19 cellular contexts compared by ENCODE assay signal in the genomic region with DNA sequence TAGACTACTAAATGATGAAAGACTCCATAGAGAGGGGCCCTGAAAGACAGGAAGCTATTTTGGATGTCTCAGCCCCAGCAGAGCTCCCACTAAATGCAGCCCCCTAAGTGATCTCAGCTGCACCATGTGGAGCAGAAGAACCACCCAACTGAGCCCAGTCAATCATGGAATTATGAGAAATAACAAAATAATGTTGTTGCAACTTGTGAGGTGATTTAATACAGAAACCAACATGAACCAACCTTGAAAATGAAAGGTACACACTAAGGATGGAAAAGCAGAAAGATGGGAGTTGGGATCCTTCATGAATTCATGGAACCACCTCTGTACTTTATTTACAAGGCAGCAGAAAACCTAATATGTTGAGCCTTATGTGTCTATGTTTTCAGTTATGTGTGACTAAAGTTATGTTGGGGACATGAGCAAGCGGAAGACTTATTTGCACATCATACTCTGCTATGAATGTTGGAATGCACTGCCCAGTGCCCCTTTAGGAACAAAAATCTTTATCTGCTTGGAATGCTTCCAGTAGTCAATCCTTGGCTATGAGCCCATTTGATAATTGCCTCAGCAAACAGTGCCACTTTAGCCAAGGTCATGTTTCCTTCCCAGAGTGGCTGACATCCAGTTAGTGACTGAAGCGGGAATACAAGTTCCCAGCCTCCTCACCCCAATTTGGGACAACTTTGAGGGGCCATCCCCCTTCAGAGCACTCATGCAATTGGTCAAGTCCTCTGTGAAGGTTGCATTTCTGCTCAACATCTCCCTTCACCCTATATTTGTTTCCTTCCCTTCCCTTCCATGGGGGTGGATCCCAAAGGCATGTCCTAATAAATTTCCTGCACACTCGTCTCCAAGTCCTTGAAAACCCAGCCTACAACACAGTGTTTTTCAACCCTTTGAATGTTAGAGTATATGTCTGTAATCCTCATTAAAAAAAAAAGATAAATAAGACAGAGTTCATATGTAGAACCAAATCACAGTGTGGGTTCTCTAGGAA. TPM values are rescaled to one million over a fixed set of nuclear protein-coding genes. Genes with fewer than 3 reads are reported as not detected.
DNase-seq lines count a peak whose midpoint lies in the region; ATAC-seq and TF ChIP-seq lines count a peak whose summit lies in the region.
"Had no signal": no experiment of that assay in that cellular context is flagged by ENCODE, and none has a peak within 500 bp of the region (broad histone marks: within the 10 kb centered on the region; RNA-seq: fewer than 3 reads in every experiment).

No MANE protein-coding gene starts in this region.

- no peak overlapping the region for H3K4me2 ChIP-seq in GM23338

- H3K27ac ChIP-seq in GM23338 (ENCODE audit: low read depth) = no peak overlapping the region

- H3K9me3 Mint-ChIP-seq in GM23338 = peaks cover 17% of the 10 kb centered on the region

- no peaks in the 10 kb centered on the region for H3F3A ChIP-seq in GM23338 (replicated peaks; ENCODE audit: low read depth)

- no peaks in the 10 kb centered on the region for H3K79me2 ChIP-seq in GM23338 (replicated peaks; ENCODE audit: insufficient read depth)

- H3K36me3 ChIP-seq in GM23338 (ENCODE audit: insufficient read depth) = no peaks in the 10 kb centered on the region
- H3K36me3 ChIP-seq: BE2C had no signal

- peaks cover 6% of the 10 kb centered on the region for H3K27me3 Mint-ChIP-seq in GM23338 (ENCODE audit: insufficient read depth, low read depth, poor library complexity)
- H3K27me3 Mint-ChIP-seq: CD4-positive, alpha-beta memory T cell had no signal

- H3K36me3 Mint-ChIP-seq in GM23338 (ENCODE audit: low read depth) = peaks cover 38% of the 10 kb centered on the region

- ATAC-seq in GM23338 (no peak), left lobe of liver (peak; percentile 64), HG02763 (IDR thresholded peaks at IDR 0.05; ENCODE audit: unreplicated experiment) (no peak), HG03025 (IDR thresholded peaks at IDR 0.05; ENCODE audit: low FRiP score, unreplicated experiment) (no peak), GM18502 (IDR thresholded peaks at IDR 0.05; ENCODE audit: poor library complexity, unreplicated experiment) (no peak)
- ATAC-seq: SK-N-SH treated with all-trans-retinoic acid at 6 μM for 48 hours had no signal

- no peak overlapping the region for H3K4me3 Mint-ChIP-seq in GM23338
- H3K4me3 Mint-ChIP-seq: CD4-positive, alpha-beta memory T cell had no signal

- H3K27me3 ChIP-seq in GM23338 (ENCODE audit: insufficient read depth) = no peaks in the 10 kb centered on the region
- H3K27me3 ChIP-seq: BE2C had no signal

- H3K4me1 ChIP-seq in GM23338 (ENCODE audit: insufficient read depth) = peaks cover 7% of the 10 kb centered on the region
- H3K4me1 ChIP-seq: BE2C had no signal

- H3K27ac Mint-ChIP-seq in GM23338 = no peak overlapping the region
- H3K27ac Mint-ChIP-seq: CD4-positive, alpha-beta memory T cell had no signal

- H2AFZ ChIP-seq in GM23338 = no peak overlapping the region

- DNase-seq in DMS79 treated with DMSO at 0.1 percent for 48 hours (lab: John Stamatoyannopoulos, UW) (peak; percentile 11), DMS79 (lab: John Stamatoyannopoulos, UW) (no peak), GM23338 (ENCODE audit: low spot score) (no peak), NCI-H2196 (lab: John Stamatoyannopoulos, UW; ENCODE audit: unreplicated experiment) (peak; percentile 60), left lobe of liver (ENCODE audit: low spot score) (peak; percentile 56)
- DNase-seq: 8988T; BE2C; CD4-positive, alpha-beta memory T cell; H7; NCI-H1694; OCI-M1; SHP77 treated with DMSO at 0.1 percent for 48 hours had no signal

- H3K4me3 ChIP-seq in GM23338 = no peak overlapping the region

- TF ChIP-seq CTCF in GM23338 (conservative IDR thresholded peaks at IDR 0.05; ENCODE audit: low read depth in 2 of 2) = no peak

- no peaks in the 10 kb centered on the region for H3K9me2 ChIP-seq in GM23338 (ENCODE audit: insufficient read depth)

- no peaks in the 10 kb centered on the region for H4K20me1 ChIP-seq in GM23338 (replicated peaks; ENCODE audit: insufficient read depth)

- H3K4me1 Mint-ChIP-seq in GM23338 = peaks cover 19% of the 10 kb centered on the region
- H3K4me1 Mint-ChIP-seq: CD4-positive, alpha-beta memory T cell had no signal

TF ChIP-seq in GM23338, 12 proteins besides CTCF, POLR2A, EP300 and RAD21 (continues in another document):
- TF ChIP-seq POLR2AphosphoS5 (IDR thresholded peaks at IDR 0.05; ENCODE audit: low read depth) = no peak
- TF ChIP-seq EZH2phosphoT487 (IDR thresholded peaks at IDR 0.05; ENCODE audit: unreplicated experiment) = no peak
- TF ChIP-seq ZNF331 (CRISPR knock-in tag; IDR thresholded peaks at IDR 0.05; ENCODE audit: low read depth) = peak; percentile 89
- TF ChIP-seq, protein P1, sequence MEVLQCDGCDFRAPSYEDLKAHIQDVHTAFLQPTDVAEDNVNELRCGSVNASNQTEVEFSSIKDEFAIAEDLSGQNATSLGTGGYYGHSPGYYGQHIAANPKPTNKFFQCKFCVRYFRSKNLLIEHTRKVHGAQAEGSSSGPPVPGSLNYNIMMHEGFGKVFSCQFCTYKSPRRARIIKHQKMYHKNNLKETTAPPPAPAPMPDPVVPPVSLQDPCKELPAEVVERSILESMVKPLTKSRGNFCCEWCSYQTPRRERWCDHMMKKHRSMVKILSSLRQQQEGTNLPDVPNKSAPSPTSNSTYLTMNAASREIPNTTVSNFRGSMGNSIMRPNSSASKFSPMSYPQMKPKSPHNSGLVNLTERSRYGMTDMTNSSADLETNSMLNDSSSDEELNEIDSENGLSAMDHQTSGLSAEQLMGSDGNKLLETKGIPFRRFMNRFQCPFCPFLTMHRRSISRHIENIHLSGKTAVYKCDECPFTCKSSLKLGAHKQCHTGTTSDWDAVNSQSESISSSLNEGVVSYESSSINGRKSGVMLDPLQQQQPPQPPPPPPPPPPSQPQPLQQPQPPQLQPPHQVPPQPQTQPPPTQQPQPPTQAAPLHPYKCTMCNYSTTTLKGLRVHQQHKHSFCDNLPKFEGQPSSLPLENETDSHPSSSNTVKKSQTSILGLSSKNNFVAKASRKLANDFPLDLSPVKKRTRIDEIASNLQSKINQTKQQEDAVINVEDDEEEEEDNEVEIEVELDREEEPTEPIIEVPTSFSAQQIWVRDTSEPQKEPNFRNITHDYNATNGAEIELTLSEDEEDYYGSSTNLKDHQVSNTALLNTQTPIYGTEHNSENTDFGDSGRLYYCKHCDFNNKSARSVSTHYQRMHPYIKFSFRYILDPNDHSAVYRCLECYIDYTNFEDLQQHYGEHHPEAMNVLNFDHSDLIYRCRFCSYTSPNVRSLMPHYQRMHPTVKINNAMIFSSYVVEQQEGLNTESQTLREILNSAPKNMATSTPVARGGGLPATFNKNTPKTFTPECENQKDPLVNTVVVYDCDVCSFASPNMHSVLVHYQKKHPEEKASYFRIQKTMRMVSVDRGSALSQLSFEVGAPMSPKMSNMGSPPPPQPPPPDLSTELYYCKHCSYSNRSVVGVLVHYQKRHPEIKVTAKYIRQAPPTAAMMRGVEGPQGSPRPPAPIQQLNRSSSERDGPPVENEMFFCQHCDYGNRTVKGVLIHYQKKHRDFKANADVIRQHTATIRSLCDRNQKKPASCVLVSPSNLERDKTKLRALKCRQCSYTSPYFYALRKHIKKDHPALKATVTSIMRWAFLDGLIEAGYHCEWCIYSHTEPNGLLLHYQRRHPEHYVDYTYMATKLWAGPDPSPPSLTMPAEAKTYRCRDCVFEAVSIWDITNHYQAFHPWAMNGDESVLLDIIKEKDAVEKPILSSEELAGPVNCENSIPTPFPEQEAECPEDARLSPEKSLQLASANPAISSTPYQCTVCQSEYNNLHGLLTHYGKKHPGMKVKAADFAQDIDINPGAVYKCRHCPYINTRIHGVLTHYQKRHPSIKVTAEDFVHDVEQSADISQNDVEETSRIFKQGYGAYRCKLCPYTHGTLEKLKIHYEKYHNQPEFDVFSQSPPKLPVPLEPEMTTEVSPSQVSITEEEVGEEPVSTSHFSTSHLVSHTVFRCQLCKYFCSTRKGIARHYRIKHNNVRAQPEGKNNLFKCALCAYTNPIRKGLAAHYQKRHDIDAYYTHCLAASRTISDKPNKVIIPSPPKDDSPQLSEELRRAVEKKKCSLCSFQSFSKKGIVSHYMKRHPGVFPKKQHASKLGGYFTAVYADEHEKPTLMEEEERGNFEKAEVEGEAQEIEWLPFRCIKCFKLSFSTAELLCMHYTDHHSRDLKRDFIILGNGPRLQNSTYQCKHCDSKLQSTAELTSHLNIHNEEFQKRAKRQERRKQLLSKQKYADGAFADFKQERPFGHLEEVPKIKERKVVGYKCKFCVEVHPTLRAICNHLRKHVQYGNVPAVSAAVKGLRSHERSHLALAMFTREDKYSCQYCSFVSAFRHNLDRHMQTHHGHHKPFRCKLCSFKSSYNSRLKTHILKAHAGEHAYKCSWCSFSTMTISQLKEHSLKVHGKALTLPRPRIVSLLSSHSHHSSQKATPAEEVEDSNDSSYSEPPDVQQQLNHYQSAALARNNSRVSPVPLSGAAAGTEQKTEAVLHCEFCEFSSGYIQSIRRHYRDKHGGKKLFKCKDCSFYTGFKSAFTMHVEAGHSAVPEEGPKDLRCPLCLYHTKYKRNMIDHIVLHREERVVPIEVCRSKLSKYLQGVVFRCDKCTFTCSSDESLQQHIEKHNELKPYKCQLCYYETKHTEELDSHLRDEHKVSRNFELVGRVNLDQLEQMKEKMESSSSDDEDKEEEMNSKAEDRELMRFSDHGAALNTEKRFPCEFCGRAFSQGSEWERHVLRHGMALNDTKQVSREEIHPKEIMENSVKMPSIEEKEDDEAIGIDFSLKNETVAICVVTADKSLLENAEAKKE (CRISPR knock-in tag; IDR thresholded peaks at IDR 0.05) = no peak

RNA-seq across cellular contexts. Expression of gene TP53RK, which starts 18.4 kb away (rescaled TPM):
- 24.3 and 26.0 TPM in 2 replicates for total RNA-seq in GM23338 (2014; rRNA removed; shearing (Covaris generic))
- 23.1 and 24.2 TPM in 2 replicates for polyA plus RNA-seq in GM23338 (2016; fragmentation: Nextera tagmentation; extraction: Ambion mirVana)
- total RNA-seq in left lobe of liver = 3.2 TPM

RNA-seq across cellular contexts. Expression of gene SLC13A3, which starts 19.6 kb away (rescaled TPM):
- 8.6 and 9.3 TPM in 2 replicates for total RNA-seq in GM23338 (2014; rRNA removed; shearing (Covaris generic))
- 7.2 and 9.1 TPM in 2 replicates for polyA plus RNA-seq in GM23338 (2016; fragmentation: Nextera tagmentation; extraction: Ambion mirVana)
- 7.1 TPM for total RNA-seq in left lobe of liver
- total RNA-seq: HT-29, NCI-H460 had no signal
- polyA plus RNA-seq: CD4-positive, alpha-beta memory T cell had no signal

RNA-seq across cellular contexts. Expression of gene SLC2A10, which starts 38.6 kb away (rescaled TPM):
- total RNA-seq in GM23338 (2014; rRNA removed; shearing (Covaris generic)) = 7.9 and 14.6 TPM in 2 replicates
- 4.3 and 4.9 TPM in 2 replicates for polyA plus RNA-seq in GM23338 (2016; fragmentation: Nextera tagmentation; extraction: Ambion mirVana)
- 44.8 TPM for total RNA-seq in left lobe of liver
- total RNA-seq: CD4-positive, alpha-beta memory T cell; T-helper 1 cell treated with Interleukin-12 subunit alpha and Interleukin-12 subunit beta and Interleukin-4 antibody, amounts not matched to agents 30 ng/mL and 1 ng/mL, for 36 hours had no signal
- polyA plus RNA-seq: CD4-positive, alpha-beta memory T cell had no signal

Comparison
In these comparisons a context has a peak if more than half of its experiments do, and no peak if none do; other contexts are left out.
1. DNase-seq: peak in DMS79 treated with DMSO at 0.1 percent for 48 hours (single experiment), NCI-H2196 (single experiment) and left lobe of liver (single experiment); none in DMS79 (single experiment) and GM23338 (single experiment).